In the genomic region with DNA sequence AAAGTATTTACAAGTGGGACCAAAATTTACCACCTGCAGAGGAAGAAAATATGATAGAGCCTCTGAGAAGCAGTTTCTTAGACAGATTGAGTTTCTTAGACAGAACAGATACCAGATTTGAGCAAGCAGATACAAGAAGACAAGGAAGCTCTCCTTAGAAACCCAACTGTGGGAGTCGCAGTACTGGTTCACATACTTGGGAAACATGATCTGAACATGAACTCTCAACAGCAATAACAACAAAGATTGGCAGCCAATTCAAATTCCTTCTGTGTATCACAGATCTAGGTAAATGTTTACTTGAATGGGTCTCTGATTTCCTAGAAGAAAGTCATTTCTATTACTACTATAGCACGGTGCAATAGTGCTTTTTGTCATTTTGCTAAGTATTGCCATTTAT, we compare ENCODE assay signal across 19 cellular contexts.
DNase-seq lines count a peak whose midpoint lies in the region; ATAC-seq and TF ChIP-seq lines count a peak whose summit lies in the region.
"Had no signal": no experiment of that assay in that cellular context is flagged by ENCODE, and none has a peak within 500 bp of the region (broad histone marks: within the 10 kb centered on the region; RNA-seq: fewer than 3 reads in every experiment).

No MANE protein-coding gene starts in this region.

- TF ChIP-seq CTCF in VCaP (conservative IDR thresholded peaks at IDR 0.05): no peak
- no peak for TF ChIP-seq CTCF in choroid plexus epithelial cell (conservative IDR thresholded peaks at IDR 0.05; ENCODE audit: low read depth, low read length)
- no peak for TF ChIP-seq CTCF in upper lobe of right lung (IDR thresholded peaks at IDR 0.05)

- no peak overlapping the region for H3K4me3 ChIP-seq in choroid plexus epithelial cell (ENCODE audit: low read depth, low read length)
- no peak overlapping the region for H3K4me3 ChIP-seq in upper lobe of right lung

- intact Hi-C loops in upper lobe of right lung (cut with DNase I): no loop called here

- ATAC-seq in upper lobe of right lung (no peak), HG02763 (IDR thresholded peaks at IDR 0.05; ENCODE audit: unreplicated experiment) (no peak)
- ATAC-seq in stimulated activated naive CD8-positive, alpha-beta T cell treated with anti-CD3 and anti-CD28 coated beads, Interleukin-15, Interleukin-2, amounts not matched to agents 100 U/mL and 50 U/mL, for 24 hours: no peak
- ATAC-seq: SK-N-SH treated with all-trans-retinoic acid at 6 μM for 48 hours had no signal

- H3K4me1 ChIP-seq in upper lobe of right lung: no peaks in the 10 kb centered on the region
- H3K4me1 ChIP-seq: BE2C had no signal

- H3K27me3 ChIP-seq in upper lobe of right lung: no peaks in the 10 kb centered on the region
- H3K27me3 ChIP-seq: BE2C had no signal

- H3K27ac ChIP-seq in VCaP (0 out of 2 replicates have a peak overlapping the region, but pooled peaks have one; percentile 18), upper lobe of right lung (no peak overlapping the region)

- peak; percentile 40 for DNase-seq in NCI-H2171 treated with DMSO at 0.1 percent for 48 hours (lab: John Stamatoyannopoulos, UW)
- DNase-seq in NCI-H2171 (lab: John Stamatoyannopoulos, UW): no peak
- DNase-seq in choroid plexus epithelial cell (ENCODE audit: low read depth): peak; percentile 69
- peak; percentile 14 for DNase-seq in kidney tubule cell (ENCODE audit: low spot score)
- no peak for DNase-seq in upper lobe of right lung
- DNase-seq in stimulated activated naive CD8-positive, alpha-beta T cell treated with anti-CD3 and anti-CD28 coated beads, Interleukin-15, Interleukin-2, amounts not matched to agents 100 U/mL and 50 U/mL, for 24 hours: no peak
- DNase-seq: BE2C; CD4-positive, alpha-beta T cell; DMS79 treated with DMSO at 0.1 percent for 48 hours; KG1; NCI-H1417 treated with DMSO at 0.1 percent for 48 hours; NCI-H187 treated with DMSO at 0.1 percent for 48 hours; NCI-H510A treated with DMSO at 0.1 percent for 48 hours; NCI-H82; OCI-M1; SHP77 had no signal

- H3K9me3 ChIP-seq in upper lobe of right lung: peaks cover 11% of the 10 kb centered on the region
- H3K9me3 ChIP-seq: BE2C had no signal

- no peaks in the 10 kb centered on the region for H3K36me3 ChIP-seq in upper lobe of right lung
- H3K36me3 ChIP-seq: BE2C had no signal

Comparison
In these comparisons a context has a peak if more than half of its experiments do, and no peak if none do; other contexts are left out.
1. DNase-seq: peak in NCI-H2171 treated with DMSO at 0.1 percent for 48 hours (single experiment), choroid plexus epithelial cell (single experiment) and kidney tubule cell (single experiment); none in NCI-H2171 (single experiment), upper lobe of right lung (single experiment) and stimulated activated naive CD8-positive, alpha-beta T cell treated with anti-CD3 and anti-CD28 coated beads, Interleukin-15, Interleukin-2, amounts not matched to agents 100 U/mL and 50 U/mL, for 24 hours (single experiment).